Comparison of ENCODE assay signal across 22 cellular contexts in the genomic region with DNA sequence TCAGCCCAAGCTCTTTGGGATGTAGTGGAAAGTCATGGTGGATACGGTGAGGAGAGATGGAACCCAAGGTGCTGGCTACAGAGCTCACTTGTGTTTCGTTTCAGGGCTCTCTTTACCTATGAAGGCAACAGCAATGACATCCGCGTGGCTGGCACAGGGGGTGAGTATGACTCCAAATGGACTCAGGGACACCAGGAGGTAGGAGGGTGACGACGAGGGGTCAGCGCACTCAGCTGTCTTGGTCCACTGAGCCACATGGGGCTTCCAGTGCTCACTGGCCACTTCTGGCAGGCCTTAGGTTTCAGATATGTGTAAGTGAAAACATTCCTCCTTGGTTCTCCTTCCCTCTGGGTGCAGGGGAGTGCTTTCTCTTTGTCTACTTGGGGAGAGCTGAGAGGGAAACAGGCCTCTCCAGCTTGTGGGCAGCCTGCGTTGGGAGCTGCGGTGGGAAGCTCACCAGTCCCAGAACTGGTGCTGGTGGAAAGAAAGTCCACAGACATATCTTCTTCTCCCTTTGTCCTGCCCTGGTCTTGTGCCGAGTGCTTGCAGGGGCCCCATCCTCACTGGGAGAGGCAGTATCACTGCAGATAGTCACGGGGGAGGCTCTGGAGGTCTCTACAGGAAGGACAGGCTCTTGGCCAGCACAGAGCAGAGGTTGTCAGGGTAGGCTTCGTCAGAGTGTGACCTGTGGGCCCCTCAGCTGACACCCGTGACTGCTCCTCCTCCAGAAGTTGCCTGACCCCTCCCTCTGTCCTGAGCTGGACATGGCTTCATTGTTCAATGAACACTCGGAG. TPM values are rescaled to one million over a fixed set of nuclear protein-coding genes. Genes with fewer than 3 reads are reported as not detected.
A peak's percentile ranks its signal among the peaks of the same experiment; 100 is the strongest.
DNase-seq lines count a peak whose midpoint lies in the region; ATAC-seq, FAIRE-seq and TF ChIP-seq lines count a peak whose summit lies in the region.
"Had no signal": no experiment of that assay in that cellular context is flagged by ENCODE, and none has a peak within 500 bp of the region (broad histone marks: within the 10 kb centered on the region; RNA-seq: fewer than 3 reads in every experiment).

No MANE protein-coding gene starts in this region.

- DNase-seq in activated T-cell treated with anti-CD3 and anti-CD28 coated beads, Interleukin-2, amount 50 U/mL, for 1 hour = peak; percentile 12
- DNase-seq in activated T-cell treated with anti-CD3 and anti-CD28 coated beads for 4 hours (no peak), kidney (peak; percentile 59), cerebellum (ENCODE audit: low spot score) (no peak), cortex of kidney (lab: John Stamatoyannopoulos, UW) (no peak), anterior cingulate cortex (lab: John Stamatoyannopoulos, UW) (no peak)
- DNase-seq in activated CD4-positive, alpha-beta memory T cell treated with anti-CD3 and anti-CD28 coated beads for 36 hours = no peak
- DNase-seq in stimulated activated naive CD8-positive, alpha-beta T cell treated with anti-CD3 and anti-CD28 coated beads, Interleukin-15, amount 100 ng/mL, for 72 hours = no peak
- DNase-seq: COR-L47, foreskin melanocyte, NCI-H1694, NCI-H345, SHP77 treated with DMSO at 0.1 percent for 48 hours, T1000, tibial artery had no signal

- H3K27ac ChIP-seq in kidney (ENCODE audit: low read depth in 2 of 2, low read length in 2 of 2) = no peak overlapping the region
- H3K27ac ChIP-seq: cardiac muscle cell, right atrium auricular region, tibial artery had no signal

- no peak overlapping the region for H3K9ac ChIP-seq in kidney (ENCODE audit: low read length in 2 of 2)

- H3K4me1 ChIP-seq in kidney (ENCODE audit: control insufficient read depth in 1 of 2, insufficient read depth in 1 of 2, low read depth in 1 of 2, low read length in 2 of 2) = peaks cover 9 to 15% of the 10 kb centered on the region in 2 donors

- H3K4me3 Mint-ChIP-seq in activated CD4-positive, alpha-beta memory T cell treated with anti-CD3 and anti-CD28 coated beads for 36 hours = no peak overlapping the region
- peak overlapping the region in 1 of 2 donors; percentile 19 for H3K4me3 Mint-ChIP-seq in stimulated activated naive CD8-positive, alpha-beta T cell treated with anti-CD3 and anti-CD28 coated beads, Interleukin-15, amount 100 ng/mL, for 72 hours
- H3K4me3 Mint-ChIP-seq: GM23338 had no signal

- H3K4me1 Mint-ChIP-seq in activated CD4-positive, alpha-beta memory T cell treated with anti-CD3 and anti-CD28 coated beads for 36 hours (ENCODE audit: low read depth) = peaks cover 64% of the 10 kb centered on the region
- H3K4me1 Mint-ChIP-seq in stimulated activated naive CD8-positive, alpha-beta T cell treated with anti-CD3 and anti-CD28 coated beads, Interleukin-15, amount 100 ng/mL, for 72 hours = peaks cover 77% of the 10 kb centered on the region

- H3K27ac Mint-ChIP-seq in activated CD4-positive, alpha-beta memory T cell treated with anti-CD3 and anti-CD28 coated beads for 36 hours = peak overlapping the region; percentile 18
- H3K27ac Mint-ChIP-seq in stimulated activated naive CD8-positive, alpha-beta T cell treated with anti-CD3 and anti-CD28 coated beads, Interleukin-15, amount 100 ng/mL, for 72 hours = peak overlapping the region; percentile 80 to 87
- H3K27ac Mint-ChIP-seq: GM23338 had no signal

- peaks cover 20 to 28% of the 10 kb centered on the region in 2 donors for H3K36me3 ChIP-seq in kidney (ENCODE audit: control insufficient read depth in 1 of 2, insufficient read depth in 2 of 2, low read length in 2 of 2)

- CTCF ChIA-PET in activated CD4-positive, alpha-beta memory T cell treated with anti-CD3 and anti-CD28 coated beads for 36 hours (lab: Charles Lee) = interaction anchor here (1.0 to 1.1 kb wide), 2 partner anchors 22 to 191 kb away, joined by 3 to 4 read pairs; no protein-coding TSS in a partner anchor

- H3K27me3 Mint-ChIP-seq in activated CD4-positive, alpha-beta memory T cell treated with anti-CD3 and anti-CD28 coated beads for 36 hours = no peaks in the 10 kb centered on the region
- no peaks in the 10 kb centered on the region for H3K27me3 Mint-ChIP-seq in stimulated activated naive CD8-positive, alpha-beta T cell treated with anti-CD3 and anti-CD28 coated beads, Interleukin-15, amount 100 ng/mL, for 72 hours

- H3K36me3 Mint-ChIP-seq in activated CD4-positive, alpha-beta memory T cell treated with anti-CD3 and anti-CD28 coated beads for 36 hours = peaks cover 52% of the 10 kb centered on the region

- no peak for FAIRE-seq in kidney (lab: Jason Lieb, UNC)
- FAIRE-seq: endometrium, GM12878 had no signal

- H3K4me3 ChIP-seq in kidney (ENCODE audit: low read length in 2 of 2) = no peak overlapping the region
- H3K4me3 ChIP-seq: cardiac muscle cell, GM12878, GM23338, left lung, right atrium auricular region, tibial artery had no signal

- no peak for TF ChIP-seq CTCF in kidney (IDR thresholded peaks at IDR 0.05; ENCODE audit: borderline replicate concordance, extremely low read depth, insufficient read depth)

- POLR2A ChIA-PET in activated CD4-positive, alpha-beta memory T cell treated with anti-CD3 and anti-CD28 coated beads for 36 hours (lab: Charles Lee) = no interaction called here

- ATAC-seq in stimulated activated naive CD8-positive, alpha-beta T cell treated with anti-CD3 and anti-CD28 coated beads, Interleukin-15, amount 100 ng/mL, for 72 hours = no peak
- ATAC-seq: GM12878, GM23338 had no signal

- H3K9me3 ChIP-seq in kidney (ENCODE audit: control insufficient read depth in 1 of 2, low read length in 2 of 2) = no peaks in the 10 kb centered on the region
- H3K9me3 ChIP-seq: left lung, right atrium auricular region, tibial artery had no signal

- intact Hi-C loops in activated CD4-positive, alpha-beta memory T cell treated with anti-CD3 and anti-CD28 coated beads for 36 hours (cut with micrococcal nuclease) = no loop called here
- intact Hi-C loops in kidney (cut with DNase I) = no loop called here

- H3K9me3 Mint-ChIP-seq in activated CD4-positive, alpha-beta memory T cell treated with anti-CD3 and anti-CD28 coated beads for 36 hours = no peaks in the 10 kb centered on the region
- H3K9me3 Mint-ChIP-seq in stimulated activated naive CD8-positive, alpha-beta T cell treated with anti-CD3 and anti-CD28 coated beads, Interleukin-15, amount 100 ng/mL, for 72 hours = no peaks in the 10 kb centered on the region
- H3K9me3 Mint-ChIP-seq: GM23338 had no signal

RNA-seq across cellular contexts. Expression of gene DBNL, which starts 5.8 kb away (rescaled TPM):
- 100 to 1,000 TPM; 128 to 129 TPM for total RNA-seq in activated CD4-positive, alpha-beta memory T cell treated with anti-CD3 and anti-CD28 coated beads for 36 hours
- total RNA-seq in kidney = 103 TPM
- polyA plus RNA-seq in kidney (ENCODE audit: insufficient read depth, low read depth, low replicate concordance) = 85.9 TPM
- 46.8 TPM for total RNA-seq in cerebellum

RNA-seq across cellular contexts. Expression of gene PGAM2, which starts 15.0 kb away (rescaled TPM):
- under 1 TPM; 0.26 to 0.27 TPM for total RNA-seq in activated CD4-positive, alpha-beta memory T cell treated with anti-CD3 and anti-CD28 coated beads for 36 hours
- total RNA-seq in kidney (2.1 TPM), cerebellum (13.0 TPM)
- 37.7 TPM for polyA plus RNA-seq in kidney (ENCODE audit: insufficient read depth, low read depth, low replicate concordance)
- total RNA-seq: GM12878 had no signal
- polyA plus RNA-seq: GM12878, neural cell had no signal

RNA-seq across cellular contexts. Expression of gene POLM, which starts 32.0 kb away (rescaled TPM):
- 10 to 100 TPM; 32.5 to 32.7 TPM for total RNA-seq in activated CD4-positive, alpha-beta memory T cell treated with anti-CD3 and anti-CD28 coated beads for 36 hours
- total RNA-seq in kidney (41.4 TPM), cerebellum (12.8 TPM)
- polyA plus RNA-seq in kidney (ENCODE audit: insufficient read depth, low read depth, low replicate concordance) = 16.3 TPM

RNA-seq across cellular contexts. Expression of gene SPDYE1, which starts 52.6 kb away (rescaled TPM):
- total RNA-seq in activated CD4-positive, alpha-beta memory T cell treated with anti-CD3 and anti-CD28 coated beads for 36 hours = not detected
- total RNA-seq in kidney = not detected
- not detected for polyA plus RNA-seq in kidney (ENCODE audit: insufficient read depth, low read depth, low replicate concordance)
- 0.09 TPM for total RNA-seq in cerebellum
- total RNA-seq: cardiac muscle cell, GM23338, left lung, right atrium auricular region had no signal
- polyA plus RNA-seq: neural cell had no signal

RNA-seq across cellular contexts. Expression of gene AEBP1, which starts 53.8 kb away (rescaled TPM):
- total RNA-seq in activated CD4-positive, alpha-beta memory T cell treated with anti-CD3 and anti-CD28 coated beads for 36 hours = 1 to 10 TPM; 5.5 to 6.6 TPM
- 164 TPM for total RNA-seq in kidney
- 89.4 TPM for polyA plus RNA-seq in kidney (ENCODE audit: insufficient read depth, low read depth, low replicate concordance)
- total RNA-seq in cerebellum = 11.3 TPM

Comparison
In these comparisons a context has a peak if more than half of its experiments do, and no peak if none do; other contexts are left out.
1. DNase-seq: peak in activated T-cell treated with anti-CD3 and anti-CD28 coated beads, Interleukin-2, amount 50 U/mL, for 1 hour (single experiment) and kidney (single experiment); none in activated T-cell treated with anti-CD3 and anti-CD28 coated beads for 4 hours (single experiment), activated CD4-positive, alpha-beta memory T cell treated with anti-CD3 and anti-CD28 coated beads for 36 hours (single experiment), stimulated activated naive CD8-positive, alpha-beta T cell treated with anti-CD3 and anti-CD28 coated beads, Interleukin-15, amount 100 ng/mL, for 72 hours (0 of 2), cerebellum (single experiment), cortex of kidney (single experiment) and anterior cingulate cortex (0 of 58).